In genomic region chr20:36202891-36203338, GRCh38 we compare ENCODE assay signal across 8 cellular contexts. TPM values are rescaled to one million over a fixed set of nuclear protein-coding genes. Genes with fewer than 3 reads are reported as not detected.
A peak's percentile ranks its signal among the peaks of the same experiment; 100 is the strongest.
DNase-seq lines count a peak whose midpoint lies in the region; ATAC-seq and TF ChIP-seq lines count a peak whose summit lies in the region.

No MANE protein-coding gene starts in this region.

- peak; percentile 99 for TF ChIP-seq CTCF in LNCaP clone FGC (IDR thresholded peaks at IDR 0.05; ENCODE audit: control insufficient read depth, extremely low read depth, insufficient read depth)
- TF ChIP-seq CTCF in SK-N-SH (IDR thresholded peaks at IDR 0.05), result peak; percentile 98
- peak; percentile 78 to 88 (median 86) for TF ChIP-seq CTCF in uterus (IDR thresholded peaks at IDR 0.05)

- TF ChIP-seq RAD21 in SK-N-SH (IDR thresholded peaks at IDR 0.05; ENCODE audit: low read length), result peak; percentile 79

- H3K9me3 ChIP-seq in SK-N-SH (no peaks in the 10 kb centered on the region), uterus (no peaks in the 10 kb centered on the region)

- 0 out of 2 replicates have a peak overlapping the region, but pooled peaks have one; percentile 35 for H2AFZ ChIP-seq in SK-N-SH (ENCODE audit: low read depth)

- peaks cover 7% of the 10 kb centered on the region for H3F3A ChIP-seq in SK-N-SH (replicated peaks; ENCODE audit: insufficient read depth)

- H4K20me1 ChIP-seq in SK-N-SH (ENCODE audit: insufficient read depth), result no peaks in the 10 kb centered on the region

- H3K4me1 ChIP-seq in SK-N-SH (ENCODE audit: control insufficient read depth in 1 of 2, insufficient read depth in 2 of 2, low read depth in 1 of 2, low read length in 1 of 2) (peaks cover 0 to 19% of the 10 kb centered on the region in 2 experiments; a peak in 2 of 4 replicates), uterus (no peaks in the 10 kb centered on the region)

- no peak overlapping the region for H3K4me2 ChIP-seq in SK-N-SH

- POLR2A ChIA-PET in SK-N-SH (lab: Yijun Ruan, JAX), result interaction anchor here (0.6 to 1.3 kb wide), 3 partner anchors 33 to 250 kb away, joined by 3 to 4 read pairs (median 3); partner anchors contain the start of gene AAR2

- H3K36me3 ChIP-seq in SK-N-SH (replicated peaks in 1 of 2; ENCODE audit: control insufficient read depth in 1 of 2, insufficient read depth in 2 of 2, low read length in 1 of 2) (peaks cover 0 to 18% of the 10 kb centered on the region in 2 experiments), uterus (no peaks in the 10 kb centered on the region)

- TF ChIP-seq POLR2A in uterus (IDR thresholded peaks at IDR 0.05), result no peak

- DNase-seq in DMS79 treated with DMSO at 0.1 percent for 48 hours (lab: John Stamatoyannopoulos, UW) (peak; percentile 7), LNCaP clone FGC (ENCODE audit: low read depth) (no peak), SK-N-SH (peak; percentile 89), head of caudate nucleus (peak; percentile 29 to 92 (median 82)), posterior vena cava (ENCODE audit: low spot score) (peak; percentile 87), uterus (peak; percentile 53 to 66)
- peak; percentile 79 for DNase-seq in activated naive CD4-positive, alpha-beta T cell treated with Interleukin-2 at 50 U/mL for 16 hours

- H3K9ac ChIP-seq in SK-N-SH, result no peak overlapping the region

- CTCF ChIA-PET in SK-N-SH (lab: Yijun Ruan, JAX), result interaction anchor here (0.5 to 16.0 kb wide), 81 partner anchors 10 to 706 kb away, joined by 3 to 219 read pairs (median 4); partner anchors contain the start of genes AAR2, EPB41L1, RAB5IF and SCAND1

- H3K79me2 ChIP-seq in SK-N-SH (ENCODE audit: insufficient read depth), result no peaks in the 10 kb centered on the region

- intact Hi-C loops in head of caudate nucleus (cut with DNase I) (no loop called here), posterior vena cava (cut with DNase I) (loop anchor here in 1 of 2 donors (5.0 kb wide), 1 partner anchor 239 kb away; no protein-coding TSS in a partner anchor), uterus (cut with DNase I; ENCODE audit: low total_unique reads) (no loop called here)

- TF ChIP-seq EP300 in SK-N-SH (IDR thresholded peaks at IDR 0.05; ENCODE audit: borderline replicate concordance in 1 of 2, low read depth in 1 of 2, low read length in 1 of 2), result no peak

- H3K27me3 ChIP-seq in SK-N-SH (ENCODE audit: insufficient read depth) (no peaks in the 10 kb centered on the region), uterus (no peaks in the 10 kb centered on the region)

- WGBS in SK-N-SH (ENCODE audit: low lambda C conversion rate), result 35% methylated on average over 12 of the region's 18 CpGs

- ATAC-seq in GM19395 (IDR thresholded peaks at IDR 0.05; ENCODE audit: unreplicated experiment), result no peak

- H3K9me2 ChIP-seq in SK-N-SH, result no peaks in the 10 kb centered on the region

- no peak overlapping the region for H3K4me3 ChIP-seq in LNCaP clone FGC (ENCODE audit: low read depth, low read length)
- H3K4me3 ChIP-seq in SK-N-SH (ENCODE audit: low read depth in 2 of 2, low read length in 1 of 2), result peak overlapping the region in 1 of 2 experiments; percentile 19; a peak in 1 of 4 replicates
- no peak overlapping the region for H3K4me3 ChIP-seq in uterus

- H3K27ac ChIP-seq in SK-N-SH (ENCODE audit: low read depth in 2 of 2, low read length in 1 of 2) (no peak overlapping the region), uterus (no peak overlapping the region)

TF ChIP-seq in SK-N-SH, 30 proteins besides CTCF, POLR2A, EP300 and RAD21:
- no peak for TF ChIP-seq JUND (IDR thresholded peaks at IDR 0.05)
- TF ChIP-seq EZH2phosphoT487 (IDR thresholded peaks at IDR 0.05; ENCODE audit: borderline replicate concordance, low read depth), result no peak
- TF ChIP-seq POLR2AphosphoS5 (IDR thresholded peaks at IDR 0.05; ENCODE audit: low read depth, low read length), result no peak
- no peak for TF ChIP-seq FOSL2 (IDR thresholded peaks at IDR 0.05; ENCODE audit: borderline replicate concordance, low read depth)
- TF ChIP-seq MAX (IDR thresholded peaks at IDR 0.05; ENCODE audit: low read depth), result no peak
- peak; percentile 87 for TF ChIP-seq SMC3 (IDR thresholded peaks at IDR 0.05; ENCODE audit: low read depth, low read length)

RNA-seq across cellular contexts. Expression of gene AAR2, which starts 33.4 kb away (rescaled TPM):
- 17.4 and 23.4 TPM in 2 replicates for polyA plus RNA-seq in SK-N-SH (2012; rRNA removed)
- polyA plus RNA-seq in SK-N-SH (2012; cell fraction: cytosol; rRNA removed), result 12.4 and 17.6 TPM in 2 replicates
- 17.6 and 18.8 TPM in 2 replicates for polyA plus RNA-seq in SK-N-SH (2012; cell fraction: nucleus; rRNA removed)
- total RNA-seq in posterior vena cava (10 to 100 TPM; 20.4 to 21.4 TPM), uterus (10 to 100 TPM; 20.9 to 33.3 (median 25.2) TPM)

RNA-seq across cellular contexts. Expression of gene EPB41L1, which starts 48.4 kb away (rescaled TPM):
- 20.7 and 26.1 TPM in 2 replicates for polyA plus RNA-seq in SK-N-SH (2012; rRNA removed)
- 19.1 and 25.2 TPM in 2 replicates for polyA plus RNA-seq in SK-N-SH (2012; cell fraction: cytosol; rRNA removed)
- 24.9 and 27.9 TPM in 2 replicates for polyA plus RNA-seq in SK-N-SH (2012; cell fraction: nucleus; rRNA removed)
- total RNA-seq in posterior vena cava (10 to 100 TPM; 39.3 to 58.2 TPM), uterus (10 to 100 TPM in 2 of 4 donors, 1 to 10 TPM in 2; 4.9 to 69.2 (median 33.2) TPM)
